In genomic region chr5:59721741-59722140, GRCh38 we compare ENCODE assay signal across 28 cellular contexts.
"Had no signal": no experiment of that assay in that cellular context is flagged by ENCODE, and none has a peak within 500 bp of the region (broad histone marks: within the 10 kb centered on the region; RNA-seq: fewer than 3 reads in every experiment).

No MANE protein-coding gene starts in this region.

- H3K36me3 ChIP-seq: adrenal gland, colonic mucosa, esophagus squamous epithelium, gastroesophageal sphincter, heart left ventricle had no signal

- H3K4me3 Mint-ChIP-seq: activated CD4-positive, alpha-beta memory T cell treated with anti-CD3 and anti-CD28 coated beads, Interleukin-2, amount 10 ng/mL, durations not matched to agents 7 days and 5 days; activated CD4-positive, alpha-beta T cell treated with anti-CD3 and anti-CD28 coated beads, Interleukin-2, amount 10 ng/mL, durations not matched to agents 7 days and 5 days; activated naive CD4-positive, alpha-beta T cell treated with anti-CD3 and anti-CD28 coated beads for 36 hours; activated naive CD4-positive, alpha-beta T cell treated with anti-CD3 and anti-CD28 coated beads, Interleukin-2, amount 50 U/mL, for 24 hours; activated naive CD8-positive, alpha-beta T cell treated with anti-CD3 and anti-CD28 coated beads for 36 hours; activated naive CD8-positive, alpha-beta T cell treated with anti-CD3 and anti-CD28 coated beads, Interleukin-2, amount 50 U/mL, for 24 hours; activated T-helper 1 cell treated with anti-CD3 and anti-CD28 coated beads, Interleukin-12 subunit alpha, Interleukin-12 subunit beta, Interleukin-2, Interleukin-4 antibody, amounts not matched to agents 30 ng/mL and 10 ng/mL and 1 ng/mL, durations not matched to agents 14 hours and 24 hours and 36 hours had no signal

- H3K9me3 ChIP-seq: adrenal gland, body of pancreas, colonic mucosa, esophagus squamous epithelium, gastroesophageal sphincter, heart left ventricle had no signal

- FAIRE-seq: endometrium had no signal

- H3K36me3 Mint-ChIP-seq: activated naive CD4-positive, alpha-beta T cell treated with anti-CD3 and anti-CD28 coated beads, Interleukin-2, amount 50 U/mL, for 24 hours; activated naive CD8-positive, alpha-beta T cell treated with anti-CD3 and anti-CD28 coated beads for 36 hours had no signal

- H3K27ac ChIP-seq: adrenal gland, body of pancreas, colonic mucosa, esophagus squamous epithelium, gastroesophageal sphincter, heart left ventricle had no signal

- H3K4me3 ChIP-seq: adrenal gland, body of pancreas, colonic mucosa, esophagus squamous epithelium, gastroesophageal sphincter, heart left ventricle had no signal

- H3K4me1 Mint-ChIP-seq: activated CD4-positive, alpha-beta memory T cell treated with anti-CD3 and anti-CD28 coated beads, Interleukin-2, amount 10 ng/mL, durations not matched to agents 7 days and 5 days; activated CD4-positive, alpha-beta T cell treated with anti-CD3 and anti-CD28 coated beads, Interleukin-2, amount 10 ng/mL, durations not matched to agents 7 days and 5 days; activated naive CD4-positive, alpha-beta T cell treated with anti-CD3 and anti-CD28 coated beads, Interleukin-2, amount 50 U/mL, for 24 hours; activated naive CD8-positive, alpha-beta T cell treated with anti-CD3 and anti-CD28 coated beads for 36 hours; activated naive CD8-positive, alpha-beta T cell treated with anti-CD3 and anti-CD28 coated beads, Interleukin-2, amount 50 U/mL, for 24 hours had no signal

- H3K27me3 Mint-ChIP-seq: activated naive CD4-positive, alpha-beta T cell treated with anti-CD3 and anti-CD28 coated beads, Interleukin-2, amount 50 U/mL, for 24 hours had no signal

- DNase-seq: activated CD4-positive, alpha-beta memory T cell treated with anti-CD3 and anti-CD28 coated beads, Interleukin-2, amount 10 ng/mL, durations not matched to agents 7 days and 5 days; activated CD4-positive, alpha-beta T cell treated with anti-CD3 and anti-CD28 coated beads for 1 hour; activated CD4-positive, alpha-beta T cell treated with anti-CD3 and anti-CD28 coated beads for 4 hours; activated CD4-positive, alpha-beta T cell treated with anti-CD3 and anti-CD28 coated beads, Interleukin-2, amount 10 ng/mL, durations not matched to agents 7 days and 5 days; activated CD4-positive, alpha-beta T cell treated with anti-CD3 and anti-CD28 coated beads, Interleukin-2, amount 50 U/mL, for 4 hours; activated CD4-positive, CD25-positive, alpha-beta regulatory T cell; activated effector memory CD4-positive, alpha-beta T cell treated with anti-CD3 and anti-CD28 coated beads, Interleukin-2, amount 50 U/mL, for 16 hours; activated naive CD4-positive, alpha-beta T cell treated with anti-CD3 and anti-CD28 coated beads for 36 hours; activated naive CD8-positive, alpha-beta T cell treated with anti-CD3 and anti-CD28 coated beads for 36 hours; activated naive CD8-positive, alpha-beta T cell treated with anti-CD3 and anti-CD28 coated beads, Interleukin-2, amount 50 U/mL, for 24 hours; activated T-cell treated with anti-CD3 and anti-CD28 coated beads, Interleukin-2, amount 50 U/mL, for 48 hours; adrenal gland; amygdala; aorta; body of pancreas; central memory CD4-positive, alpha-beta T cell; cerebellar nuclear complex; colonic mucosa; effector CD8-positive, alpha-beta T cell; esophagus squamous epithelium; foreskin melanocyte; heart left ventricle; T-helper 2 cell had no signal

- ATAC-seq: activated naive CD8-positive, alpha-beta T cell treated with anti-CD3 and anti-CD28 coated beads, Interleukin-2, amount 50 U/mL, for 24 hours; body of pancreas; gastroesophageal sphincter; heart left ventricle had no signal

- H3K9me3 Mint-ChIP-seq: activated CD4-positive, alpha-beta memory T cell treated with anti-CD3 and anti-CD28 coated beads, Interleukin-2, amount 10 ng/mL, durations not matched to agents 7 days and 5 days; activated CD4-positive, alpha-beta T cell treated with anti-CD3 and anti-CD28 coated beads, Interleukin-2, amount 10 ng/mL, durations not matched to agents 7 days and 5 days; activated naive CD4-positive, alpha-beta T cell treated with anti-CD3 and anti-CD28 coated beads for 36 hours; activated naive CD4-positive, alpha-beta T cell treated with anti-CD3 and anti-CD28 coated beads, Interleukin-2, amount 50 U/mL, for 24 hours; activated naive CD8-positive, alpha-beta T cell treated with anti-CD3 and anti-CD28 coated beads for 36 hours; activated naive CD8-positive, alpha-beta T cell treated with anti-CD3 and anti-CD28 coated beads, Interleukin-2, amount 50 U/mL, for 24 hours; activated T-helper 1 cell treated with anti-CD3 and anti-CD28 coated beads, Interleukin-12 subunit alpha, Interleukin-12 subunit beta, Interleukin-2, Interleukin-4 antibody, amounts not matched to agents 30 ng/mL and 10 ng/mL and 1 ng/mL, durations not matched to agents 14 hours and 24 hours and 36 hours; activated T-helper 2 cell treated with anti-CD3 and anti-CD28 coated beads, Interferon-gamma antibody, Interleukin-2, Interleukin-4, amounts not matched to agents 10 μg/mL and 5 μg/mL and 100 μg/mL, durations not matched to agents 14 hours and 24 hours and 36 hours had no signal

- H3K27me3 ChIP-seq: adrenal gland, body of pancreas, colonic mucosa, esophagus squamous epithelium, gastroesophageal sphincter, heart left ventricle had no signal

- H3K4me1 ChIP-seq: adrenal gland, body of pancreas, colonic mucosa, gastroesophageal sphincter, heart left ventricle had no signal

- H3K27ac Mint-ChIP-seq: activated CD4-positive, alpha-beta memory T cell treated with anti-CD3 and anti-CD28 coated beads, Interleukin-2, amount 10 ng/mL, durations not matched to agents 7 days and 5 days; activated CD4-positive, alpha-beta T cell treated with anti-CD3 and anti-CD28 coated beads, Interleukin-2, amount 10 ng/mL, durations not matched to agents 7 days and 5 days; activated naive CD4-positive, alpha-beta T cell treated with anti-CD3 and anti-CD28 coated beads for 36 hours; activated naive CD4-positive, alpha-beta T cell treated with anti-CD3 and anti-CD28 coated beads, Interleukin-2, amount 50 U/mL, for 24 hours; activated naive CD8-positive, alpha-beta T cell treated with anti-CD3 and anti-CD28 coated beads for 36 hours; activated naive CD8-positive, alpha-beta T cell treated with anti-CD3 and anti-CD28 coated beads, Interleukin-2, amount 50 U/mL, for 24 hours; activated T-helper 1 cell treated with anti-CD3 and anti-CD28 coated beads, Interleukin-12 subunit alpha, Interleukin-12 subunit beta, Interleukin-2, Interleukin-4 antibody, amounts not matched to agents 30 ng/mL and 10 ng/mL and 1 ng/mL, durations not matched to agents 14 hours and 24 hours and 36 hours; activated T-helper 2 cell treated with anti-CD3 and anti-CD28 coated beads, Interferon-gamma antibody, Interleukin-2, Interleukin-4, amounts not matched to agents 10 μg/mL and 5 μg/mL and 100 μg/mL, durations not matched to agents 14 hours and 24 hours and 36 hours had no signal
